In genomic region chr10:131869344-131869743, GRCh38 we compare ENCODE assay signal across 26 cellular contexts. TPM values are rescaled to one million over a fixed set of nuclear protein-coding genes. Genes with fewer than 3 reads are reported as not detected.
DNase-seq lines count a peak whose midpoint lies in the region; ATAC-seq and TF ChIP-seq lines count a peak whose summit lies in the region.
"Had no signal": no experiment of that assay in that cellular context is flagged by ENCODE, and none has a peak within 500 bp of the region (broad histone marks: within the 10 kb centered on the region; RNA-seq: fewer than 3 reads in every experiment).

No MANE protein-coding gene starts in this region.

- no peaks in the 10 kb centered on the region for H4K20me1 ChIP-seq in IMR-90 (ENCODE audit: insufficient read depth, low read length)

- no peak overlapping the region for H3K18ac ChIP-seq in IMR-90 (ENCODE audit: low read depth, low read length)

- H3K56ac ChIP-seq in IMR-90 (ENCODE audit: extremely low read depth, insufficient read depth, low read length): no peak overlapping the region

- H2BK15ac ChIP-seq in IMR-90 (ENCODE audit: low read depth, low read length): no peak overlapping the region

- no peak for TF ChIP-seq EP300 in transverse colon (IDR thresholded peaks at IDR 0.05; ENCODE audit: low read depth)

- H2AK9ac ChIP-seq in IMR-90 (replicated peaks; ENCODE audit: low read depth, low read length, poor library complexity): no peak overlapping the region

- ATAC-seq in IMR-90 (ENCODE audit: low read depth) (no peak), HG02840 (IDR thresholded peaks at IDR 0.05; ENCODE audit: low FRiP score, unreplicated experiment) (no peak)
- ATAC-seq: GM12878, Right ventricle myocardium inferior had no signal

- H3K79me1 ChIP-seq in IMR-90 (ENCODE audit: low read depth in 1 of 2, low read length in 2 of 2): no peaks in the 10 kb centered on the region

- POLR2A ChIA-PET in IMR-90 (lab: Charles Lee; ENCODE audit: unreplicated experiment): no interaction called here

- no peak overlapping the region for H2BK20ac ChIP-seq in IMR-90 (ENCODE audit: low read depth, low read length)

- CTCF ChIA-PET in IMR-90 (lab: Yijun Ruan, JAX): no interaction called here

- no peak overlapping the region for H4K8ac ChIP-seq in IMR-90 (ENCODE audit: low read depth in 2 of 2, low read length in 2 of 2)

- H2BK120ac ChIP-seq in IMR-90 (ENCODE audit: low read depth, low read length): no peak overlapping the region

- no peaks in the 10 kb centered on the region for H3K9me1 ChIP-seq in IMR-90 (ENCODE audit: insufficient read depth, low read length)

- in situ Hi-C loops in IMR-90 (cut with MboI; ENCODE audit: low sequenced_read_pairs) (no loop called here), transverse colon (cut with MboI; ENCODE audit: low pct_ligation_motif_present in 1 of 4, low pct_unique_long_range_greater_than_20kb in 1 of 4, low sequenced_read_pairs in 3 of 4) (no loop called here)

- H3K4me3 ChIP-seq in IMR-90 (ENCODE audit: insufficient read depth, low read depth, low read length) (no peak overlapping the region), fibroblast of mammary gland (ENCODE audit: control insufficient read depth, low read depth, low read length) (no peak overlapping the region), spleen (no peak overlapping the region), transverse colon (no peak overlapping the region), thyroid gland (replicated peaks in 1 of 3) (no peak overlapping the region)
- H3K4me3 ChIP-seq: GM12878, PC-9, SJSA1 had no signal

- H3K9me3 ChIP-seq in IMR-90 (ENCODE audit: control insufficient read depth, insufficient read depth, low read length): no peaks in the 10 kb centered on the region
- no peaks in the 10 kb centered on the region for H3K9me3 ChIP-seq in spleen
- no peaks in the 10 kb centered on the region for H3K9me3 ChIP-seq in transverse colon
- no peaks in the 10 kb centered on the region for H3K9me3 ChIP-seq in thyroid gland
- H3K9me3 ChIP-seq: SJSA1 had no signal

- no peak overlapping the region for H2BK5ac ChIP-seq in IMR-90 (ENCODE audit: low read depth, low read length, poor library complexity, severe bottlenecking)

- no peak overlapping the region for H4K5ac ChIP-seq in IMR-90 (ENCODE audit: low read depth, low read length)

- no CpG with 5 or more reads among the region's 8 CpGs for WGBS in IMR-90 (ENCODE audit: extremely low coverage in 2 of 2, insufficient read length in 1 of 2), 2 experiments
- WGBS in spleen, 5 donors: 89 to 98% (median 95%) methylated on average over 8 of the region's 8 CpGs
- 88 to 96% methylated on average over 6 to 8 of the region's 8 CpGs for whole genome bisulfite sequencing in transverse colon (ENCODE audit: low coverage in 1 of 2), 2 donors
- 94 to 97% methylated on average over 8 of the region's 8 CpGs for WGBS in thyroid gland, 2 donors

- H3K23ac ChIP-seq in IMR-90 (ENCODE audit: low read depth, low read length): no peak overlapping the region

- BruUV-seq in IMR-90 (replicated peaks; lab: Mats Ljungman, UMichigan): no TSS peak

- no peak overlapping the region for H2AFZ ChIP-seq in IMR-90 (replicated peaks; ENCODE audit: low read length, poor library complexity)
- H2AFZ ChIP-seq: PC-9 had no signal

- peak; percentile 27 for DNase-seq in H4 (ENCODE audit: low spot score)
- DNase-seq in IMR-90: no peak
- peak; percentile 15 for DNase-seq in fibroblast of mammary gland (ENCODE audit: low read depth)
- DNase-seq in spleen: peak; percentile 17
- no peak for DNase-seq in transverse colon
- no peak for DNase-seq in thyroid gland
- DNase-seq: DMS 273 treated with DMSO at 0.1 percent for 48 hours; DMS79; EL; GDM1; GOT3; Karpas-422; NCI-H1105 treated with DMSO at 0.1 percent for 48 hours; NCI-H146; NCI-H1930; NCI-H2107; NCI-H446; NCI-H526; NCI-H82; NK-92 treated with Interleukin-12 subunit alpha and Interleukin-12 subunit beta, amount 100 ng/mL, for 24 hours; PC-9 had no signal

- no peak overlapping the region for H2AK5ac ChIP-seq in IMR-90 (ENCODE audit: low read depth, low read length)

- no peak overlapping the region for H3K4ac ChIP-seq in IMR-90 (ENCODE audit: low read depth, low read length)

- dilution Hi-C loops in IMR-90 (cut with HindIII; ENCODE audit: low sequenced_read_pairs, unreplicated experiment): no loop called here

- no peak for TF ChIP-seq RAD21 in IMR-90 (IDR thresholded peaks at IDR 0.05; ENCODE audit: low read length)

- H3K4me1 ChIP-seq in IMR-90 (ENCODE audit: control insufficient read depth, insufficient read depth, low read length): no peaks in the 10 kb centered on the region
- H3K4me1 ChIP-seq in spleen: no peaks in the 10 kb centered on the region
- no peaks in the 10 kb centered on the region for H3K4me1 ChIP-seq in transverse colon
- no peaks in the 10 kb centered on the region for H3K4me1 ChIP-seq in thyroid gland
- H3K4me1 ChIP-seq: SJSA1 had no signal

- no peak for TF ChIP-seq POLR2A in IMR-90 (IDR thresholded peaks at IDR 0.05; ENCODE audit: low read depth, low read length)
- TF ChIP-seq POLR2A in spleen (IDR thresholded peaks at IDR 0.05): no peak
- TF ChIP-seq POLR2A in transverse colon (IDR thresholded peaks at IDR 0.05): no peak
- TF ChIP-seq POLR2A in thyroid gland (IDR thresholded peaks at IDR 0.05): no peak

- no peak for TF ChIP-seq CTCF in IMR-90 (conservative IDR thresholded peaks at IDR 0.05; ENCODE audit: low read depth, low read length)
- TF ChIP-seq CTCF in fibroblast of mammary gland (conservative IDR thresholded peaks at IDR 0.05; ENCODE audit: control insufficient read depth, insufficient read depth, low read depth, low read length): no peak
- no peak for TF ChIP-seq CTCF in spleen (IDR thresholded peaks at IDR 0.05 in 8 of 11, conservative IDR thresholded peaks at IDR 0.05 in 3 of 11)
- TF ChIP-seq CTCF in transverse colon (IDR thresholded peaks at IDR 0.05): no peak
- no peak for TF ChIP-seq CTCF in thyroid gland (IDR thresholded peaks at IDR 0.05)

- no peak overlapping the region for H3K4me2 ChIP-seq in IMR-90 (ENCODE audit: low read depth, low read length)
- H3K4me2 ChIP-seq: PC-9 had no signal

- H3K36me3 ChIP-seq in IMR-90 (ENCODE audit: control insufficient read depth, insufficient read depth, low read length) (no peaks in the 10 kb centered on the region), spleen (no peaks in the 10 kb centered on the region), transverse colon (no peaks in the 10 kb centered on the region), thyroid gland (no peaks in the 10 kb centered on the region)
- H3K36me3 ChIP-seq: SJSA1 had no signal

- no peak overlapping the region for H4K91ac ChIP-seq in IMR-90 (ENCODE audit: insufficient read depth, low read depth, low read length)

- H3K14ac ChIP-seq in IMR-90 (replicated peaks; ENCODE audit: low read depth, low read length): no peak overlapping the region

- no peak overlapping the region for H3K9ac ChIP-seq in IMR-90 (ENCODE audit: low read depth, low read length)

- no peak overlapping the region for H3K27ac ChIP-seq in IMR-90 (ENCODE audit: insufficient read depth, low read length)
- no peak overlapping the region for H3K27ac ChIP-seq in spleen
- no peak overlapping the region for H3K27ac ChIP-seq in transverse colon
- H3K27ac ChIP-seq in thyroid gland: no peak overlapping the region
- H3K27ac ChIP-seq: C4-2B, PC-9, SJSA1 had no signal

- intact Hi-C loops in IMR-90 (cut with micrococcal nuclease): no loop called here
- intact Hi-C loops in spleen (cut with DNase I; ENCODE audit: low total_unique reads): no loop called here
- intact Hi-C loops in transverse colon (cut with DNase I; ENCODE audit: low total_unique reads): no loop called here
- intact Hi-C loops in thyroid gland (cut with DNase I): no loop called here

- H3K27me3 ChIP-seq in IMR-90 (ENCODE audit: control insufficient read depth, insufficient read depth, low read length) (peaks cover 4% of the 10 kb centered on the region; the same call in 1 of the 2 replicates), spleen (replicated peaks in 1 of 7) (peaks cover 0 to 28% (median 0%) of the 10 kb centered on the region in 7 donors), transverse colon (peaks cover 6% of the 10 kb centered on the region), thyroid gland (no peaks in the 10 kb centered on the region)

TF ChIP-seq in IMR-90, 13 proteins besides CTCF, POLR2A, EP300 and RAD21:
- TF ChIP-seq MXI1 (IDR thresholded peaks at IDR 0.05; ENCODE audit: borderline replicate concordance, low read depth, low read length) (no peak), CEBPB (IDR thresholded peaks at IDR 0.05; ENCODE audit: low read depth, low read length) (peak; percentile 63), FOS (IDR thresholded peaks at IDR 0.05; ENCODE audit: low read depth, low read length) (no peak), CHD1 (IDR thresholded peaks at IDR 0.05; ENCODE audit: low read depth, low read length) (no peak), MAZ (IDR thresholded peaks at IDR 0.05; ENCODE audit: borderline replicate concordance, low read depth, low read length) (no peak)

RNA-seq across cellular contexts. Expression of gene PPP2R2D, which starts 31.5 kb away (rescaled TPM):
- 33.2 and 36.9 TPM in 2 replicates for total RNA-seq in H4 (2014; rRNA removed; shearing (Covaris generic))
- total RNA-seq in IMR-90 (2012; rRNA removed) (21.1 and 23.8 TPM in 2 replicates), spleen (10 to 100 TPM; 28.0 to 41.2 (median 35.3) TPM), transverse colon (10 to 100 TPM; 39.2 to 79.0 (median 52.9) TPM), thyroid gland (10 to 100 TPM; 32.3 to 38.7 (median 33.9) TPM)
- polyA plus RNA-seq in IMR-90 (2012; rRNA removed) (22.8 and 23.3 TPM in 2 replicates), spleen (10 to 100 TPM; 15.6 to 21.0 (median 17.3) TPM)
- 16.2 and 18.1 TPM in 2 replicates for polyA plus RNA-seq in IMR-90 (2012; cell fraction: cytosol; rRNA removed)
- 34.7 and 54.8 TPM in 2 replicates for polyA plus RNA-seq in IMR-90 (2012; cell fraction: nucleus; rRNA removed; ENCODE audit: low replicate concordance)

Comparison
In these comparisons a context has a peak if more than half of its experiments do, and no peak if none do; other contexts are left out.
1. DNase-seq: peak in H4 (single experiment), fibroblast of mammary gland (single experiment) and spleen (single experiment); none in IMR-90 (single experiment), transverse colon (single experiment) and thyroid gland (0 of 2).